In the genomic region with DNA sequence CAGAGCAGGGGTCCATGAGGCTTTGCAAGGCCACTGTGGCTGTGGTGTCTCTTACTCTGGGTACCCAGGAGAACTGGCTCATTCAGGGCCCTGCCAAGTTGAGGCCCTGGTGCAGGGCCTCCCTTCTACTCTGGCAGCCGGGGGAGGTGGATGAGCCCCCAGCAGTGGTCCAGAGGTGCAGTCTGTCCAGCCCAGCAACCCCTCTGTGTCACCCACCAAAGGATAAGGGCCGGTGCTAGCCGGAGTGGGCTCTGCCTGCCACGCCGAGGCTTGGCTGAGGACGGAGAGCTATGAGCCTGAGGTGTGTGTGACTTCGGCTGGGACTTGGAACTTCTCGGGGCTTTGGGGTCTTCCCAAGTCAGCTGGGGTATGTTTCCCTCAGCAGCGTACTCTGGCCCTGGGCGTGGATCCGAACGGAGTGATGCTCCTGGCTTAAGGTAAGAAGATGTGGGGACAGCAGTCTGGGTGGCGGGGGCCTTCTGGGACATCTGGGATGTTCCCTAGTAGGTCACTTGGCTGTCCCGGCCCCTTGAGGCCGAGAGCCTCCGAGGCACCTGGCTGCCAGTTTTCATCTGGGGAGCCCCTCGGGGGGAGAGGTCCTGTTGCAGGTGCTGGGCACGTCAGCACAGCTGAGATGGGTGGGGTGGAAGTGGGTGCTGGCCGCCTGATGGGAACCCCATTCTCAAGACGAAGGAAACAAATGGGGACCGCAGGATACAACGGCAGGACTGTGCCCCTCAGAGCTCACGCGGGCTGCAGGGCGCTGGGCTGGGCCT, we compare ENCODE assay signal across 12 cellular contexts. TPM values are rescaled to one million over a fixed set of nuclear protein-coding genes. Genes with fewer than 3 reads are reported as not detected.
DNase-seq lines count a peak whose midpoint lies in the region; ATAC-seq, FAIRE-seq and TF ChIP-seq lines count a peak whose summit lies in the region.
"Had no signal": no experiment of that assay in that cellular context is flagged by ENCODE, and none has a peak within 500 bp of the region (broad histone marks: within the 10 kb centered on the region; RNA-seq: fewer than 3 reads in every experiment).

No MANE protein-coding gene starts in this region.

- CTCF ChIA-PET in activated naive CD4-positive, alpha-beta T cell treated with anti-CD3 and anti-CD28 coated beads for 36 hours (lab: Charles Lee), result no interaction called here

- DNase-seq in stimulated activated naive CD8-positive, alpha-beta T cell treated with anti-CD3 and anti-CD28 coated beads, Interleukin-15, Interleukin-2, amounts not matched to agents 100 U/mL and 50 U/mL, for 24 hours, result peak; percentile 8
- DNase-seq in stimulated activated naive CD8-positive, alpha-beta T cell treated with anti-CD3 and anti-CD28 coated beads, Interleukin-15, amount 100 ng/mL, for 72 hours, result no peak
- peak; percentile 5 for DNase-seq in activated naive CD4-positive, alpha-beta T cell treated with anti-CD3 and anti-CD28 coated beads for 36 hours
- DNase-seq in mesenteric fat pad (ENCODE audit: low spot score), result peak; percentile 81
- no peak for DNase-seq in H54 (ENCODE audit: insufficient read length, low spot score)
- no peak for DNase-seq in germinal center (ENCODE audit: low spot score)
- DNase-seq: BE2C, NCI-H1092, NCI-H446 had no signal

- H3K4me1 Mint-ChIP-seq in stimulated activated naive CD8-positive, alpha-beta T cell treated with anti-CD3 and anti-CD28 coated beads, Interleukin-15, amount 100 ng/mL, for 72 hours, result peaks cover 93% of the 10 kb centered on the region
- H3K4me1 Mint-ChIP-seq in activated naive CD4-positive, alpha-beta T cell treated with anti-CD3 and anti-CD28 coated beads for 36 hours (ENCODE audit: low read depth), result peaks cover 27% of the 10 kb centered on the region

- H3K27me3 Mint-ChIP-seq in stimulated activated naive CD8-positive, alpha-beta T cell treated with anti-CD3 and anti-CD28 coated beads, Interleukin-15, amount 100 ng/mL, for 72 hours, result no peaks in the 10 kb centered on the region
- H3K27me3 Mint-ChIP-seq in activated naive CD4-positive, alpha-beta T cell treated with anti-CD3 and anti-CD28 coated beads for 36 hours (ENCODE audit: low read depth), result no peaks in the 10 kb centered on the region
- H3K27me3 Mint-ChIP-seq: memory B cell had no signal

- intact Hi-C loops in activated naive CD4-positive, alpha-beta T cell treated with anti-CD3 and anti-CD28 coated beads for 36 hours (cut with micrococcal nuclease), result no loop called here

- no peak for FAIRE-seq in H54 (lab: Jason Lieb, UNC)

- no peaks in the 10 kb centered on the region for H3K9me3 Mint-ChIP-seq in stimulated activated naive CD8-positive, alpha-beta T cell treated with anti-CD3 and anti-CD28 coated beads, Interleukin-15, amount 100 ng/mL, for 72 hours
- no peaks in the 10 kb centered on the region for H3K9me3 Mint-ChIP-seq in activated naive CD4-positive, alpha-beta T cell treated with anti-CD3 and anti-CD28 coated beads for 36 hours
- H3K9me3 Mint-ChIP-seq: memory B cell had no signal

- H3K4me3 Mint-ChIP-seq in stimulated activated naive CD8-positive, alpha-beta T cell treated with anti-CD3 and anti-CD28 coated beads, Interleukin-15, amount 100 ng/mL, for 72 hours, result peak overlapping the region in 1 of 2 donors; percentile 49
- H3K4me3 Mint-ChIP-seq in activated naive CD4-positive, alpha-beta T cell treated with anti-CD3 and anti-CD28 coated beads for 36 hours, result no peak overlapping the region
- H3K4me3 Mint-ChIP-seq: memory B cell had no signal

- peaks cover 49% of the 10 kb centered on the region for H3K36me3 Mint-ChIP-seq in activated naive CD4-positive, alpha-beta T cell treated with anti-CD3 and anti-CD28 coated beads for 36 hours (ENCODE audit: low read depth)

- no peak for TF ChIP-seq POLR2A in H54 (IDR thresholded peaks at IDR 0.05; ENCODE audit: low read depth, low read length)

- peak overlapping the region in 1 of 2 donors; percentile 89 for H3K27ac Mint-ChIP-seq in stimulated activated naive CD8-positive, alpha-beta T cell treated with anti-CD3 and anti-CD28 coated beads, Interleukin-15, amount 100 ng/mL, for 72 hours
- no peak overlapping the region for H3K27ac Mint-ChIP-seq in activated naive CD4-positive, alpha-beta T cell treated with anti-CD3 and anti-CD28 coated beads for 36 hours
- H3K27ac Mint-ChIP-seq: memory B cell had no signal

- ATAC-seq in stimulated activated naive CD8-positive, alpha-beta T cell treated with anti-CD3 and anti-CD28 coated beads, Interleukin-15, Interleukin-2, amounts not matched to agents 100 U/mL and 50 U/mL, for 24 hours, result no peak
- no peak for ATAC-seq in stimulated activated naive CD8-positive, alpha-beta T cell treated with anti-CD3 and anti-CD28 coated beads, Interleukin-15, amount 100 ng/mL, for 72 hours
- ATAC-seq in HG02973 (IDR thresholded peaks at IDR 0.05; ENCODE audit: unreplicated experiment), result no peak
- no peak for ATAC-seq in HG03039 (IDR thresholded peaks at IDR 0.05; ENCODE audit: unreplicated experiment)

RNA-seq across cellular contexts. Expression of gene RUNX3, which starts 25.9 kb away (rescaled TPM):
- 10 to 100 TPM; 72.3 to 83.8 TPM for total RNA-seq in activated naive CD4-positive, alpha-beta T cell treated with anti-CD3 and anti-CD28 coated beads for 36 hours
- total RNA-seq in mesenteric fat pad, result 3.4 TPM

Comparison
In these comparisons a context has a peak if more than half of its experiments do, and no peak if none do; other contexts are left out.
1. DNase-seq: peak in stimulated activated naive CD8-positive, alpha-beta T cell treated with anti-CD3 and anti-CD28 coated beads, Interleukin-15, Interleukin-2, amounts not matched to agents 100 U/mL and 50 U/mL, for 24 hours (single experiment), activated naive CD4-positive, alpha-beta T cell treated with anti-CD3 and anti-CD28 coated beads for 36 hours (single experiment) and mesenteric fat pad (single experiment); none in stimulated activated naive CD8-positive, alpha-beta T cell treated with anti-CD3 and anti-CD28 coated beads, Interleukin-15, amount 100 ng/mL, for 72 hours (0 of 2), H54 (single experiment) and germinal center (single experiment).
2. RNA of gene RUNX3, which starts 25.9 kb away (total RNA-seq): 72.3 to 83.8 TPM in activated naive CD4-positive, alpha-beta T cell treated with anti-CD3 and anti-CD28 coated beads for 36 hours; 3.4 TPM in mesenteric fat pad (single experiment); every median in the first group is over 10 times any median in the second.